8 cellular contexts compared by ENCODE assay signal in genomic region chr6:26956078-26956600, GRCh38.
DNase-seq lines count a peak whose midpoint lies in the region; ATAC-seq and TF ChIP-seq lines count a peak whose summit lies in the region.
"Not testable (repeated sequence)": the region's sequence is repeated elsewhere in the genome, so short reads cannot be mapped to it uniquely, and the experiment has no call there.

No MANE protein-coding gene starts in this region.

- not testable (repeated sequence) for H3K36me3 Mint-ChIP-seq in activated T-cell treated with anti-CD3 and anti-CD28 coated beads, Interleukin-2, amount 50 U/mL, for 24 hours (ENCODE audit: low read depth); effector memory CD8-positive, alpha-beta T cell (ENCODE audit: insufficient read depth)

- intact Hi-C loops in vagina (cut with DNase I) = not testable (repeated sequence)

- H3K27ac ChIP-seq in SJCRH30 = peak overlapping the region; percentile 72; the same call in 1 of the 2 replicates
- peak overlapping the region; percentile 88 for H3K27ac ChIP-seq in vagina

- peak overlapping the region; percentile 91 for H3K27ac Mint-ChIP-seq in activated T-cell treated with anti-CD3 and anti-CD28 coated beads, Interleukin-2, amount 50 U/mL, for 24 hours
- H3K27ac Mint-ChIP-seq in effector memory CD8-positive, alpha-beta T cell = peak overlapping the region; percentile 32 to 66

- not testable (repeated sequence) for H3K27me3 Mint-ChIP-seq in activated T-cell treated with anti-CD3 and anti-CD28 coated beads, Interleukin-2, amount 50 U/mL, for 24 hours; effector memory CD8-positive, alpha-beta T cell

- H3K4me1 Mint-ChIP-seq in activated T-cell treated with anti-CD3 and anti-CD28 coated beads, Interleukin-2, amount 50 U/mL, for 24 hours (ENCODE audit: low read depth) = peaks cover 12% of the 10 kb centered on the region
- not testable (repeated sequence) for H3K4me1 Mint-ChIP-seq in effector memory CD8-positive, alpha-beta T cell (ENCODE audit: low read depth in 2 of 2)

- H3K4me3 ChIP-seq in SJCRH30 (peak overlapping the region; percentile 74), skeletal muscle satellite cell (ENCODE audit: low read length) (peak overlapping the region; percentile 67), vagina (peak overlapping the region; percentile 66 to 69)

- H3K9ac ChIP-seq in skeletal muscle satellite cell (ENCODE audit: low read depth, low read length) = not testable (repeated sequence)

- H3K27me3 ChIP-seq in SJCRH30; skeletal muscle satellite cell (ENCODE audit: control insufficient read depth, insufficient read depth, low read length); vagina: not testable (repeated sequence)

- not testable (repeated sequence) for H3K9me3 ChIP-seq in SJCRH30 (replicated peaks); skeletal muscle satellite cell (replicated peaks; ENCODE audit: low read length); vagina

- peak; percentile 42 for ATAC-seq in effector memory CD8-positive, alpha-beta T cell (replicated peaks)

- H3K9me3 Mint-ChIP-seq in activated T-cell treated with anti-CD3 and anti-CD28 coated beads, Interleukin-2, amount 50 U/mL, for 24 hours; effector memory CD8-positive, alpha-beta T cell: not testable (repeated sequence)

- DNase-seq in NCI-H2029 treated with DMSO at 0.1 percent for 48 hours (lab: John Stamatoyannopoulos, UW) (peak; percentile 73), SJCRH30 (peak; percentile 87 to 88), left kidney (ENCODE audit: low read depth, low spot score) (peak; percentile 83), vagina (ENCODE audit: extremely low spot score in 2 of 2) (peak in 1 of 2 donors; percentile 81)
- DNase-seq in activated T-cell treated with anti-CD3 and anti-CD28 coated beads, Interleukin-2, amount 50 U/mL, for 24 hours = not testable (repeated sequence)
- peak; percentile 10 to 60 (median 23) for DNase-seq in effector memory CD8-positive, alpha-beta T cell

- not testable (repeated sequence) for H3K36me3 ChIP-seq in SJCRH30; skeletal muscle satellite cell (ENCODE audit: insufficient read depth, low read length); vagina

- H3K4me1 ChIP-seq in SJCRH30; skeletal muscle satellite cell (ENCODE audit: control insufficient read depth, insufficient read depth, low read length); vagina: not testable (repeated sequence)

- H3K4me3 Mint-ChIP-seq in activated T-cell treated with anti-CD3 and anti-CD28 coated beads, Interleukin-2, amount 50 U/mL, for 24 hours = peak overlapping the region; percentile 80
- H3K4me3 Mint-ChIP-seq in effector memory CD8-positive, alpha-beta T cell = peak overlapping the region; percentile 71 to 79

- peak; percentile 39 for TF ChIP-seq POLR2A in GM19099 (IDR thresholded peaks at IDR 0.05; ENCODE audit: extremely low read depth, insufficient read length, low read depth)
- peak in 1 of 2 donors; percentile 6 for TF ChIP-seq POLR2A in vagina (IDR thresholded peaks at IDR 0.05)

- H3K4me2 ChIP-seq in skeletal muscle satellite cell (ENCODE audit: low read length) = peak overlapping the region; percentile 51

- TF ChIP-seq CTCF in vagina (IDR thresholded peaks at IDR 0.05) = not testable (repeated sequence)
